In the genomic region with DNA sequence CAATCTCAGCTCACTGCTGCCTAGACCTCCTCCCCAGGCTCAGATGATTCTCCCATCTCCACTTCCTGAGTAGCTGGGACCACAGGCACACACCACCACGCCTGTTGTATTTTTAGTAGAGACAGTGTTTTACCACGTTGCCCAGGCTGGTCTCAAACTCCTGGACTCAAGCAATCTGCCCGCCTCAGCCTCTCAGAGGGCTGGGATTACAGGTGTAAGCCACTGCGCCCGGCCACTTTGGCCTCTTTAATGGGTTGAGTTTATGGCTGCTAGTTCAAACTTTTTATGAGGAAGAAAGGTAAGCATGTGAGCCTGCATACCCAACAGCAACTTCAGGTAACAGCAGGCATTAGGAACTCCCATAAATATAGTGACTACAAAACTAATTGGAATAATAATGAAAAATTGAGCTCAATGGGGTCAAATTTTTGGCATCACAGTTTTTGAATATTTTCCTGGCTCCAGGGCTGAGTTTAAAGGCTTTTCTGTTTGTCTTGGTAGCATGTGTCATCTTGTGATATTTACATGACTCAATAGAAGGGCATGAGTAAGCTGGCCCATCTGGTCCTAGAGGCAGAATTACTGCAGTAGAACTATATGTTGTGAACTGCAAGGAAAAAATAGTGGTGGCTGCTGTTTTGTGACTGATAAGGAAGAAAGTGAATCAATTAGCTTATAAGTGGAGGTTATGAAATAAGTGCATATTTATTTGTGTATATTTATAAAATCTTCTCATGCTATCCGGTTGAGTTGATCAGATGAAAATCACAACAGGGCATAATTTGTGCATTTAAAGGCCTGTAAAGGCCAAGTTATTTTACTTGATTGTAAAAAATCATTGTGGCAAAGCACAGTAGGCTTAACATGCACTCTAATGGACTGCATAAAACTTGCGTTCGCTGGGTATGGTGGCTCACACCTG, we compare ENCODE assay signal across 9 cellular contexts. TPM values are rescaled to one million over a fixed set of nuclear protein-coding genes. Genes with fewer than 3 reads are reported as not detected.
DNase-seq lines count a peak whose midpoint lies in the region; ATAC-seq lines count a peak whose summit lies in the region.
"Had no signal": no experiment of that assay in that cellular context is flagged by ENCODE, and none has a peak within 500 bp of the region (broad histone marks: within the 10 kb centered on the region; RNA-seq: fewer than 3 reads in every experiment).

No MANE protein-coding gene starts in this region.

- no peak for ATAC-seq in GM21367 (IDR thresholded peaks at IDR 0.05; ENCODE audit: unreplicated experiment)
- no peak for ATAC-seq in GM19397 (IDR thresholded peaks at IDR 0.05; ENCODE audit: unreplicated experiment)
- ATAC-seq in HG02973 (IDR thresholded peaks at IDR 0.05; ENCODE audit: unreplicated experiment) = no peak
- no peak for ATAC-seq in GM21390 (IDR thresholded peaks at IDR 0.05; ENCODE audit: unreplicated experiment)

- CTCF ChIA-PET in activated CD4-positive, alpha-beta memory T cell treated with anti-CD3 and anti-CD28 coated beads for 36 hours (lab: Charles Lee) = interaction anchor here (0.8 to 1.8 kb wide), 7 partner anchors 9 to 109 kb away, joined by 3 to 12 read pairs (median 3); no protein-coding TSS in a partner anchor

- H3K4me1 Mint-ChIP-seq in activated CD4-positive, alpha-beta memory T cell treated with anti-CD3 and anti-CD28 coated beads for 36 hours (ENCODE audit: low read depth) = peaks cover 78% of the 10 kb centered on the region

- peak; percentile 70 for DNase-seq in 8988T
- DNase-seq in HCEC 1CT = peak; percentile 94
- peak; percentile 50 for DNase-seq in activated CD4-positive, alpha-beta memory T cell treated with anti-CD3 and anti-CD28 coated beads for 36 hours
- DNase-seq in foreskin melanocyte = peak; percentile 94
- DNase-seq: gastrocnemius medialis had no signal

- peak overlapping the region; percentile 88 for H3K27ac Mint-ChIP-seq in activated CD4-positive, alpha-beta memory T cell treated with anti-CD3 and anti-CD28 coated beads for 36 hours

- POLR2A ChIA-PET in activated CD4-positive, alpha-beta memory T cell treated with anti-CD3 and anti-CD28 coated beads for 36 hours (lab: Charles Lee) = interaction anchor here (0.6 to 3.9 kb wide), 9 partner anchors 9 to 89 kb away, joined by 3 to 17 read pairs (median 4); a partner anchor contains a TSS

- intact Hi-C loops in activated CD4-positive, alpha-beta memory T cell treated with anti-CD3 and anti-CD28 coated beads for 36 hours (cut with micrococcal nuclease) = loop anchor here (1.0 to 2.0 kb wide), 5 partner anchors 8 to 37 kb away; a partner anchor contains a TSS

- H3K27me3 Mint-ChIP-seq in activated CD4-positive, alpha-beta memory T cell treated with anti-CD3 and anti-CD28 coated beads for 36 hours = no peaks in the 10 kb centered on the region

- H3K4me3 Mint-ChIP-seq in activated CD4-positive, alpha-beta memory T cell treated with anti-CD3 and anti-CD28 coated beads for 36 hours = no peak overlapping the region

- peaks cover 70% of the 10 kb centered on the region for H3K36me3 Mint-ChIP-seq in activated CD4-positive, alpha-beta memory T cell treated with anti-CD3 and anti-CD28 coated beads for 36 hours

- no peaks in the 10 kb centered on the region for H3K9me3 Mint-ChIP-seq in activated CD4-positive, alpha-beta memory T cell treated with anti-CD3 and anti-CD28 coated beads for 36 hours

RNA-seq across cellular contexts. Expression of a gene that starts 24.8 kb away (rescaled TPM):
- total RNA-seq in activated CD4-positive, alpha-beta memory T cell treated with anti-CD3 and anti-CD28 coated beads for 36 hours = 10 to 100 TPM; 90.2 to 95.3 TPM
